10 cellular contexts compared by ENCODE assay signal in the genomic region with DNA sequence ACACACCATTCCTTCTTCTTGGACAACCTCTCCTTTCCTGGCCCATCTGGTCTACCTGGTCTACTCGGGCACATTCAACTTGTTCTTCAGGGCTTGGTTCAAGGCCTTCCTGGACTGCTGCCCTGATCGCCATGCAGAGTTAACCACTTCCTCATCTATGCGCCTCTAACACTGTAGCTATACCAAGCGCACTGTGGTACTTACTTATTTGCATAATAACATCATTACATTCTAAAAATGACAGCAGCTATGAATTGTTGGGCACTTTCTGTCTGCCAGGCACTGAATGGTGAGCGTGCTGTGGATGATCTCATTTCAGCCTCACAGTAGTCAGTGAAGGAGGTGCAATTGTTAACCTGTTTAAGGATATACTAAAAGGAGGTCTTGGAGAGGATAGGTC.
DNase-seq lines count a peak whose midpoint lies in the region; ATAC-seq and TF ChIP-seq lines count a peak whose summit lies in the region.
"Had no signal": no experiment of that assay in that cellular context is flagged by ENCODE, and none has a peak within 500 bp of the region (broad histone marks: within the 10 kb centered on the region; RNA-seq: fewer than 3 reads in every experiment).

No MANE protein-coding gene starts in this region.

- no peak overlapping the region for H3K27ac Mint-ChIP-seq in stimulated activated naive CD8-positive, alpha-beta T cell treated with anti-CD3 and anti-CD28 coated beads, Interleukin-15, amount 100 ng/mL, for 72 hours

- 69% methylated on average over 5 of the region's 5 CpGs for WGBS in suprapubic skin

- no peaks in the 10 kb centered on the region for H3K4me1 ChIP-seq in suprapubic skin

- peaks cover 14% of the 10 kb centered on the region for H3K4me1 Mint-ChIP-seq in stimulated activated naive CD8-positive, alpha-beta T cell treated with anti-CD3 and anti-CD28 coated beads, Interleukin-15, amount 100 ng/mL, for 72 hours

- TF ChIP-seq EP300 in suprapubic skin (IDR thresholded peaks at IDR 0.05), result no peak

- TF ChIP-seq CTCF in suprapubic skin (IDR thresholded peaks at IDR 0.05), result no peak

- peak; percentile 80 for ATAC-seq in stimulated activated naive CD8-positive, alpha-beta T cell treated with anti-CD3 and anti-CD28 coated beads, Interleukin-15, amount 100 ng/mL, for 72 hours
- ATAC-seq in stimulated activated naive CD8-positive, alpha-beta T cell treated with anti-CD3 and anti-CD28 coated beads, Interleukin-15, Interleukin-2, amounts not matched to agents 100 U/mL and 50 U/mL, for 24 hours, result no peak
- peak; percentile 88 for ATAC-seq in HG03103 (IDR thresholded peaks at IDR 0.05; ENCODE audit: low read depth, unreplicated experiment)
- ATAC-seq in HG02571 (IDR thresholded peaks at IDR 0.05; ENCODE audit: unreplicated experiment), result no peak
- ATAC-seq: sciatic nerve had no signal

- DNase-seq in stimulated activated naive CD8-positive, alpha-beta T cell treated with anti-CD3 and anti-CD28 coated beads, Interleukin-15, amount 100 ng/mL, for 72 hours, result no peak
- DNase-seq in stimulated activated naive CD8-positive, alpha-beta T cell treated with anti-CD3 and anti-CD28 coated beads, Interleukin-15, Interleukin-2, amounts not matched to agents 100 U/mL and 50 U/mL, for 24 hours, result no peak
- peak; percentile 58 to 80 for DNase-seq in NCI-H526 (lab: John Stamatoyannopoulos, UW)
- DNase-seq in suprapubic skin (ENCODE audit: low spot score in 2 of 2), result no peak
- DNase-seq in NCI-H748 treated with DMSO at 0.1 percent for 48 hours (lab: John Stamatoyannopoulos, UW), result no peak
- DNase-seq in HUDEP-2 (lab: John Stamatoyannopoulos, UW; ENCODE audit: unreplicated experiment in 76 of 76), result no peak
- DNase-seq: NCI-H69 had no signal

- no peaks in the 10 kb centered on the region for H3K9me3 ChIP-seq in suprapubic skin

- TF ChIP-seq POLR2A in suprapubic skin (IDR thresholded peaks at IDR 0.05), result no peak

- H3K4me3 ChIP-seq in suprapubic skin, result no peak overlapping the region

- H3K27ac ChIP-seq in suprapubic skin, result no peak overlapping the region

- peaks cover 56% of the 10 kb centered on the region for H3K27me3 ChIP-seq in suprapubic skin

- no peaks in the 10 kb centered on the region for H3K27me3 Mint-ChIP-seq in stimulated activated naive CD8-positive, alpha-beta T cell treated with anti-CD3 and anti-CD28 coated beads, Interleukin-15, amount 100 ng/mL, for 72 hours

- H3K9me3 Mint-ChIP-seq in stimulated activated naive CD8-positive, alpha-beta T cell treated with anti-CD3 and anti-CD28 coated beads, Interleukin-15, amount 100 ng/mL, for 72 hours, result peaks cover 0 to 5% of the 10 kb centered on the region in 2 donors

- H3K36me3 ChIP-seq in suprapubic skin, result no peaks in the 10 kb centered on the region

- no peak overlapping the region for H3K4me3 Mint-ChIP-seq in stimulated activated naive CD8-positive, alpha-beta T cell treated with anti-CD3 and anti-CD28 coated beads, Interleukin-15, amount 100 ng/mL, for 72 hours

Comparison
In these comparisons a context has a peak if more than half of its experiments do, and no peak if none do; other contexts are left out.
1. ATAC-seq: peak in stimulated activated naive CD8-positive, alpha-beta T cell treated with anti-CD3 and anti-CD28 coated beads, Interleukin-15, amount 100 ng/mL, for 72 hours (single experiment) and HG03103 (single experiment); none in stimulated activated naive CD8-positive, alpha-beta T cell treated with anti-CD3 and anti-CD28 coated beads, Interleukin-15, Interleukin-2, amounts not matched to agents 100 U/mL and 50 U/mL, for 24 hours (single experiment) and HG02571 (single experiment).
2. DNase-seq: peak in NCI-H526 (2 of 2); none in stimulated activated naive CD8-positive, alpha-beta T cell treated with anti-CD3 and anti-CD28 coated beads, Interleukin-15, amount 100 ng/mL, for 72 hours (0 of 2), stimulated activated naive CD8-positive, alpha-beta T cell treated with anti-CD3 and anti-CD28 coated beads, Interleukin-15, Interleukin-2, amounts not matched to agents 100 U/mL and 50 U/mL, for 24 hours (single experiment), suprapubic skin (0 of 2), NCI-H748 treated with DMSO at 0.1 percent for 48 hours (single experiment) and HUDEP-2 (0 of 76).